15 cellular contexts compared by ENCODE assay signal in genomic region chr17:77478281-77478680, GRCh38.
DNase-seq lines count a peak whose midpoint lies in the region; ATAC-seq and TF ChIP-seq lines count a peak whose summit lies in the region.
"Had no signal": no experiment of that assay in that cellular context is flagged by ENCODE, and none has a peak within 500 bp of the region (broad histone marks: within the 10 kb centered on the region; RNA-seq: fewer than 3 reads in every experiment).

No MANE protein-coding gene starts in this region.

- no peak for TF ChIP-seq CTCF in CD8-positive, alpha-beta T cell (IDR thresholded peaks at IDR 0.05)
- TF ChIP-seq CTCF in foreskin keratinocyte (conservative IDR thresholded peaks at IDR 0.05): no peak

- peak overlapping the region; percentile 99 for H3K27ac Mint-ChIP-seq in CD8-positive, alpha-beta T cell
- H3K27ac Mint-ChIP-seq in T-helper 17 cell: peak overlapping the region; percentile 99

- no peaks in the 10 kb centered on the region for H3K27me3 Mint-ChIP-seq in CD8-positive, alpha-beta T cell (ENCODE audit: low read depth)
- H3K27me3 Mint-ChIP-seq in T-helper 17 cell: no peaks in the 10 kb centered on the region
- H3K27me3 Mint-ChIP-seq: activated CD4-positive, alpha-beta memory T cell treated with anti-CD3 and anti-CD28 coated beads for 36 hours; CD8-positive, alpha-beta memory T cell had no signal

- H3K36me3 Mint-ChIP-seq in CD8-positive, alpha-beta T cell: peaks cover 58% of the 10 kb centered on the region
- H3K36me3 Mint-ChIP-seq in T-helper 17 cell (ENCODE audit: low read depth): peaks cover 5% of the 10 kb centered on the region

- intact Hi-C loops in CD8-positive, alpha-beta T cell (cut with DNase I, micrococcal nuclease): loop anchor here in 1 of 2 experiments (5.0 kb wide), 2 partner anchors 46 to 146 kb away; no protein-coding TSS in a partner anchor

- ATAC-seq in CD8-positive, alpha-beta T cell: no peak
- ATAC-seq in T-helper 17 cell (no peak), foreskin keratinocyte (no peak), HG02870 (IDR thresholded peaks at IDR 0.05; ENCODE audit: unreplicated experiment) (no peak)

- no peak for DNase-seq in CD8-positive, alpha-beta T cell
- DNase-seq in T-helper 17 cell (no peak), foreskin keratinocyte (no peak), DMS53 (lab: John Stamatoyannopoulos, UW) (no peak), NCI-H1048 (lab: John Stamatoyannopoulos, UW) (no peak), SIG-M5 treated with dmso at 0.1 percent for 504 hours (lab: John Stamatoyannopoulos, UW; ENCODE audit: unreplicated experiment) (no peak)
- DNase-seq: activated CD4-positive, alpha-beta memory T cell treated with anti-CD3 and anti-CD28 coated beads for 36 hours; activated effector memory CD4-positive, alpha-beta T cell treated with Interleukin-2 at 50 U/mL for 16 hours; NCI-H1436; NCI-H524; stimulated activated CD4-positive, alpha-beta T cell treated with anti-CD3 and anti-CD28 coated beads, Interleukin-4, amount 100 ng/mL, for 1 hour; stimulated activated naive CD4-positive, alpha-beta T cell had no signal

- peaks cover 17% of the 10 kb centered on the region for H3K36me3 ChIP-seq in CD8-positive, alpha-beta T cell (ENCODE audit: insufficient read depth, low read length)
- peaks cover 25% of the 10 kb centered on the region for H3K36me3 ChIP-seq in skeletal muscle satellite cell (ENCODE audit: insufficient read depth, low read length)

- peak overlapping the region; percentile 69 for H3K4me2 ChIP-seq in skeletal muscle satellite cell (ENCODE audit: low read length)

- CTCF ChIA-PET in CD8-positive, alpha-beta T cell (lab: Charles Lee): interaction anchor here (0.8 to 2.9 kb wide), 5 partner anchors 17 to 49 kb away, joined by 3 to 14 read pairs (median 3); no protein-coding TSS in a partner anchor

- peaks cover 78% of the 10 kb centered on the region for H3K4me1 Mint-ChIP-seq in CD8-positive, alpha-beta T cell (ENCODE audit: low read depth)
- H3K4me1 Mint-ChIP-seq in T-helper 17 cell: peaks cover 54% of the 10 kb centered on the region

- H3K4me3 ChIP-seq in CD8-positive, alpha-beta T cell (ENCODE audit: low read depth, low read length): no peak overlapping the region
- no peak overlapping the region for H3K4me3 ChIP-seq in skeletal muscle satellite cell (ENCODE audit: low read length)

- no peak overlapping the region for H3K27ac ChIP-seq in CD8-positive, alpha-beta T cell (ENCODE audit: low read depth, low read length)
- H3K27ac ChIP-seq in foreskin keratinocyte: peak overlapping the region; percentile 89

- no peaks in the 10 kb centered on the region for H3K9me3 ChIP-seq in CD8-positive, alpha-beta T cell (ENCODE audit: low read length)
- H3K9me3 ChIP-seq in T-helper 17 cell (ENCODE audit: control insufficient read depth, low read length, poor library complexity, severe bottlenecking) (no peaks in the 10 kb centered on the region), skeletal muscle satellite cell (replicated peaks; ENCODE audit: low read length) (no peaks in the 10 kb centered on the region)

- peaks cover 91% of the 10 kb centered on the region for H3K4me1 ChIP-seq in CD8-positive, alpha-beta T cell (ENCODE audit: insufficient read depth, low read length)
- H3K4me1 ChIP-seq in foreskin keratinocyte (peaks cover 49% of the 10 kb centered on the region), skeletal muscle satellite cell (ENCODE audit: control insufficient read depth, insufficient read depth, low read length) (peaks cover 55% of the 10 kb centered on the region)

- H3K27me3 ChIP-seq in CD8-positive, alpha-beta T cell (ENCODE audit: insufficient read depth, low read length): no peaks in the 10 kb centered on the region
- H3K27me3 ChIP-seq in foreskin keratinocyte: no peaks in the 10 kb centered on the region
- no peaks in the 10 kb centered on the region for H3K27me3 ChIP-seq in skeletal muscle satellite cell (ENCODE audit: control insufficient read depth, insufficient read depth, low read length)

- H3K9ac ChIP-seq in skeletal muscle satellite cell (ENCODE audit: low read depth, low read length): peak overlapping the region; percentile 37

- peak overlapping the region; percentile 43 for H3K4me3 Mint-ChIP-seq in CD8-positive, alpha-beta T cell
- H3K4me3 Mint-ChIP-seq in T-helper 17 cell: no peak overlapping the region
- H3K4me3 Mint-ChIP-seq: activated CD4-positive, alpha-beta memory T cell treated with anti-CD3 and anti-CD28 coated beads for 36 hours had no signal

- H3K9me3 Mint-ChIP-seq in CD8-positive, alpha-beta T cell: no peaks in the 10 kb centered on the region
- H3K9me3 Mint-ChIP-seq: activated CD4-positive, alpha-beta memory T cell treated with anti-CD3 and anti-CD28 coated beads for 36 hours; CD8-positive, alpha-beta memory T cell had no signal

- POLR2A ChIA-PET in CD8-positive, alpha-beta T cell (lab: Charles Lee): interaction anchor here (0.7 to 2.6 kb wide), 10 partner anchors 10 to 1136 kb away, joined by 3 to 8 read pairs (median 4); no protein-coding TSS in a partner anchor
